ENCODE assay signal across 24 cellular contexts in genomic region chr6:18478610-18479009, GRCh38.
"Had no signal": no experiment of that assay in that cellular context is flagged by ENCODE, and none has a peak within 500 bp of the region (broad histone marks: within the 10 kb centered on the region; RNA-seq: fewer than 3 reads in every experiment).

No MANE protein-coding gene starts in this region.

- FAIRE-seq: islet of Langerhans, small intestine had no signal

- H3K9ac ChIP-seq: parathyroid adenoma had no signal

- H3K27ac ChIP-seq: parathyroid adenoma, right lobe of liver, suprapubic skin, vagina had no signal

- H3K27me3 ChIP-seq: dorsolateral prefrontal cortex, gastrocnemius medialis, heart right ventricle, neutrophil, right lobe of liver, suprapubic skin, vagina had no signal

- H2AFZ ChIP-seq: parathyroid adenoma had no signal

- ATAC-seq: gastrocnemius medialis; heart right ventricle; left colon; left ventricle myocardium superior; lower lobe of right lung; natural killer cell treated with Interleukin-12 subunit alpha and Interleukin-12 subunit beta and Interleukin-15 and Interleukin-18, amount 100 ng/mL, for 72 hours; right lobe of liver; stimulated activated naive B cell treated with anti-CD40 and anti-IgM and Interleukin-4, amounts not matched to agents 10 μg/mL and 1 μg/mL and 100 μg/mL, for 72 hours had no signal

- H3K36me3 ChIP-seq: gastrocnemius medialis, heart right ventricle, lower lobe of right lung, neutrophil, right lobe of liver, suprapubic skin, vagina had no signal

- H3K79me2 ChIP-seq: parathyroid adenoma had no signal

- H3K4me1 ChIP-seq: gastrocnemius medialis, parathyroid adenoma, right lobe of liver had no signal

- H3K9me3 ChIP-seq: gastrocnemius medialis, heart right ventricle, lower lobe of right lung, neutrophil, right lobe of liver, suprapubic skin, vagina had no signal

- DNase-seq: cortex of kidney; dorsolateral prefrontal cortex; effector CD4-positive, alpha-beta T cell; gastrocnemius medialis; heart right ventricle; hippocampal formation; kidney glomerular epithelial cell; left colon; left ventricle myocardium superior; lower lobe of right lung; naive B cell; right lobe of liver; small intestine; stimulated activated CD4-positive, alpha-beta T cell treated with anti-CD3 and anti-CD28 coated beads, Interleukin-15, amount 100 ng/mL, for 24 hours; stimulated activated CD4-positive, alpha-beta T cell treated with anti-CD3 and anti-CD28 coated beads, Interleukin-2, amount 100 ng/mL, for 48 hours; stimulated activated naive B cell treated with anti-CD40 and anti-IgM and Interleukin-4, amounts not matched to agents 10 μg/mL and 1 μg/mL and 100 μg/mL, for 72 hours; stimulated activated naive CD8-positive, alpha-beta T cell treated with anti-CD3 and anti-CD28 coated beads, Interleukin-15, amount 100 ng/mL, for 72 hours; trophoblast cell had no signal

- H3K4me3 ChIP-seq: dorsolateral prefrontal cortex, gastrocnemius medialis, heart right ventricle, lower lobe of right lung, right lobe of liver, suprapubic skin, vagina had no signal
